ENCODE assay signal across 27 cellular contexts in the genomic region with DNA sequence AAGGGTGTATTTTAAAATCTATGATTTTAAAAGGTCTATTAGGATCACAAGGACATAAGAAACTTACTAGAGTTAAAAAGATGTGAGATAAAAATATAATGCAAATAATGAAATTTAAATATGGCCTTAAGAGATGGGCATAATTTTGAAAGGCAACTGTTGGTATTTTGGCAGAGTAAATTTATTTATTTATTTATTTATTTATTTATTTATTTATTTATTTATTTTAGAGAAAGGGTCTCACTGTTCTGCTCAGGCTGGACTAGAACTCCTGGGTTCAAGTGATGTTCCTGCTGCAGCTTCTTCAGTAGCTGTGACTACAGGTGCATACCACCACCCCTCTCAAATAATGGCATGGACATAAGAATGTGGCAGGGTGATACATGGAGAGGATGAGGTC.
"Had no signal": no experiment of that assay in that cellular context is flagged by ENCODE, and none has a peak within 500 bp of the region (broad histone marks: within the 10 kb centered on the region; RNA-seq: fewer than 3 reads in every experiment).

No MANE protein-coding gene starts in this region.

- FAIRE-seq: endothelial cell of umbilical vein, frontal cortex had no signal

- DNase-seq: colonic mucosa; cortex of kidney; dermis blood vessel endothelial cell; dorsolateral prefrontal cortex; effector CD4-positive, alpha-beta T cell; effector CD8-positive, alpha-beta T cell; effector memory CD4-positive, alpha-beta T cell; effector memory CD8-positive, alpha-beta T cell; endodermal cell; erythroblast; esophagus squamous epithelium; foreskin fibroblast; foreskin keratinocyte; foreskin melanocyte; gastrocnemius medialis; glutamatergic neuron; head of caudate nucleus; heart left ventricle; heart right ventricle had no signal

- ATAC-seq: effector memory CD8-positive, alpha-beta T cell; esophagus mucosa; foreskin keratinocyte; gastrocnemius medialis; gastroesophageal sphincter; heart left ventricle; heart right ventricle had no signal

- H3K9me3 ChIP-seq: colonic mucosa, esophagus muscularis mucosa, esophagus squamous epithelium, gastroesophageal sphincter, heart left ventricle had no signal

- H3K27ac ChIP-seq: colonic mucosa, coronary artery, dorsolateral prefrontal cortex, epithelial cell of prostate, esophagus muscularis mucosa, esophagus squamous epithelium, foreskin keratinocyte, gastrocnemius medialis, gastroesophageal sphincter, heart left ventricle, heart right ventricle had no signal

- H3K4me3 Mint-ChIP-seq: dendritic cell treated with granulocyte-macrophage colony-stimulating factor and Interleukin-4, amounts not matched to agents 40 ng/mL and 50 ng/mL, for 4 days; effector memory CD8-positive, alpha-beta T cell; endodermal cell had no signal

- H3K4me3 ChIP-seq: colonic mucosa, coronary artery, dorsolateral prefrontal cortex, esophagus muscularis mucosa, esophagus squamous epithelium, gastrocnemius medialis, gastroesophageal sphincter, heart left ventricle, heart right ventricle had no signal

- H3K4me1 ChIP-seq: colonic mucosa, esophagus muscularis mucosa, esophagus squamous epithelium, foreskin keratinocyte, gastrocnemius medialis, gastroesophageal sphincter, heart left ventricle, heart right ventricle had no signal

- H3K27ac Mint-ChIP-seq: dendritic cell treated with granulocyte-macrophage colony-stimulating factor and Interleukin-4, amounts not matched to agents 40 ng/mL and 50 ng/mL, for 4 days; effector memory CD8-positive, alpha-beta T cell; endodermal cell had no signal

- H3K27me3 Mint-ChIP-seq: dendritic cell treated with granulocyte-macrophage colony-stimulating factor and Interleukin-4, amounts not matched to agents 40 ng/mL and 50 ng/mL, for 4 days; effector memory CD8-positive, alpha-beta T cell had no signal

- H3K4me1 Mint-ChIP-seq: endodermal cell had no signal

- H3K36me3 ChIP-seq: colonic mucosa, esophagus muscularis mucosa, esophagus squamous epithelium, gastrocnemius medialis, gastroesophageal sphincter, heart left ventricle, heart right ventricle had no signal
